Comparison of ENCODE assay signal across 20 cellular contexts in genomic region chr2:75458201-75458600, GRCh38.
A peak's percentile ranks its signal among the peaks of the same experiment; 100 is the strongest.
DNase-seq lines count a peak whose midpoint lies in the region; ATAC-seq, FAIRE-seq and TF ChIP-seq lines count a peak whose summit lies in the region.
"Had no signal": no experiment of that assay in that cellular context is flagged by ENCODE, and none has a peak within 500 bp of the region (broad histone marks: within the 10 kb centered on the region; RNA-seq: fewer than 3 reads in every experiment).

No MANE protein-coding gene starts in this region.

- peak overlapping the region; percentile 12 for H3K27ac Mint-ChIP-seq in type B pancreatic cell
- no peak overlapping the region for H3K27ac Mint-ChIP-seq in stimulated activated naive CD8-positive, alpha-beta T cell treated with anti-CD3 and anti-CD28 coated beads, Interleukin-15, amount 100 ng/mL, for 72 hours
- H3K27ac Mint-ChIP-seq: CD4-positive, alpha-beta T cell; HFFc6 had no signal

- H3K4me1 Mint-ChIP-seq in type B pancreatic cell (ENCODE audit: unreplicated experiment), result peaks cover 15% of the 10 kb centered on the region
- no peaks in the 10 kb centered on the region for H3K4me1 Mint-ChIP-seq in stimulated activated naive CD8-positive, alpha-beta T cell treated with anti-CD3 and anti-CD28 coated beads, Interleukin-15, amount 100 ng/mL, for 72 hours

- ATAC-seq in PC-3, result no peak
- ATAC-seq in stimulated activated naive CD8-positive, alpha-beta T cell treated with anti-CD3 and anti-CD28 coated beads, Interleukin-15, amount 100 ng/mL, for 72 hours, result no peak
- ATAC-seq: A549, HCT116 had no signal

- DNase-seq in DMS53 (lab: John Stamatoyannopoulos, UW) (peak; percentile 22), DMS53 treated with DMSO at 0.1 percent for 48 hours (lab: John Stamatoyannopoulos, UW; ENCODE audit: unreplicated experiment) (no peak), HTR-8/SVneo (ENCODE audit: insufficient read length, low spot score) (no peak), PC-3 (peak; percentile 26), type B pancreatic cell (ENCODE audit: extremely low spot score, unreplicated experiment) (no peak), OCI-M1 (lab: John Stamatoyannopoulos, UW) (no peak)
- DNase-seq in stimulated activated naive CD8-positive, alpha-beta T cell treated with anti-CD3 and anti-CD28 coated beads, Interleukin-15, amount 100 ng/mL, for 72 hours, result no peak
- DNase-seq: AML-193; CD4-positive, alpha-beta T cell; DMS153; GDM1; GOT3; H7; HFFc6 had no signal

- no peaks in the 10 kb centered on the region for H3K36me3 Mint-ChIP-seq in type B pancreatic cell

- H3K4me3 ChIP-seq in PC-3 (ENCODE audit: low read length), result no peak overlapping the region
- H3K4me3 ChIP-seq: A549 had no signal

- H3K4me1 ChIP-seq in PC-3 (ENCODE audit: insufficient read depth, low read length), result peaks cover 10% of the 10 kb centered on the region; the same call in 1 of the 2 replicates
- H3K4me1 ChIP-seq: A549 had no signal

- no peaks in the 10 kb centered on the region for H3K36me3 ChIP-seq in PC-3 (ENCODE audit: low read depth, low read length)

- H3K9ac ChIP-seq in PC-3 (ENCODE audit: low read length), result no peak overlapping the region

- H3K27me3 ChIP-seq in PC-3 (ENCODE audit: low read length), result no peaks in the 10 kb centered on the region

- peaks cover 3% of the 10 kb centered on the region for H3K27me3 Mint-ChIP-seq in type B pancreatic cell
- peaks cover 19% of the 10 kb centered on the region for H3K27me3 Mint-ChIP-seq in stimulated activated naive CD8-positive, alpha-beta T cell treated with anti-CD3 and anti-CD28 coated beads, Interleukin-15, amount 100 ng/mL, for 72 hours

- intact Hi-C loops in PC-3 (cut with micrococcal nuclease), result no loop called here

- no peak overlapping the region for H3K4me2 ChIP-seq in PC-3 (ENCODE audit: low read length)
- H3K4me2 ChIP-seq: A549 had no signal

- TF ChIP-seq CTCF in PC-3 (conservative IDR thresholded peaks at IDR 0.05; ENCODE audit: low read depth, low read length) (no peak), type B pancreatic cell (conservative IDR thresholded peaks at IDR 0.05) (no peak)

- no TSS peak for BruUV-seq in PC-3 (replicated peaks; lab: Mats Ljungman, UMichigan)

- H3K79me2 ChIP-seq in PC-3 (ENCODE audit: low read length), result no peaks in the 10 kb centered on the region

- H4K20me1 ChIP-seq in PC-3 (ENCODE audit: low read length), result no peaks in the 10 kb centered on the region

- no peaks in the 10 kb centered on the region for H3K9me2 ChIP-seq in PC-3 (replicated peaks; ENCODE audit: low read length)

- no peaks in the 10 kb centered on the region for H3K9me3 Mint-ChIP-seq in type B pancreatic cell
- no peaks in the 10 kb centered on the region for H3K9me3 Mint-ChIP-seq in stimulated activated naive CD8-positive, alpha-beta T cell treated with anti-CD3 and anti-CD28 coated beads, Interleukin-15, amount 100 ng/mL, for 72 hours
- H3K9me3 Mint-ChIP-seq: CD4-positive, alpha-beta T cell; HFFc6 had no signal

- H3K4me3 Mint-ChIP-seq in type B pancreatic cell, result peak overlapping the region; percentile 20
- no peak overlapping the region for H3K4me3 Mint-ChIP-seq in stimulated activated naive CD8-positive, alpha-beta T cell treated with anti-CD3 and anti-CD28 coated beads, Interleukin-15, amount 100 ng/mL, for 72 hours
- H3K4me3 Mint-ChIP-seq: CD4-positive, alpha-beta T cell; HFFc6 had no signal

- peak; percentile 4 for FAIRE-seq in HTR-8/SVneo (lab: Jason Lieb, UNC)
- FAIRE-seq: A549, GM12892, GM18507 had no signal

- no peak overlapping the region for H2AFZ ChIP-seq in PC-3 (ENCODE audit: low read length)

- CTCF ChIA-PET in PC-3 (lab: Charles Lee), result no interaction called here

- no peaks in the 10 kb centered on the region for H3K9me3 ChIP-seq in PC-3 (ENCODE audit: low read length)
- H3K9me3 ChIP-seq: A549 had no signal

- POLR2A ChIA-PET in PC-3 (lab: Charles Lee; ENCODE audit: unreplicated experiment), result no interaction called here

- no peaks in the 10 kb centered on the region for H3F3A ChIP-seq in PC-3 (ENCODE audit: low read length, unreplicated experiment)

- H3K27ac ChIP-seq in PC-3 (ENCODE audit: low read length), result no peak overlapping the region
- H3K27ac ChIP-seq: 22Rv1, A549, C4-2B had no signal

Comparison
In these comparisons a context has a peak if more than half of its experiments do, and no peak if none do; other contexts are left out.
1. DNase-seq: peak in DMS53 (single experiment) and PC-3 (single experiment); none in DMS53 treated with DMSO at 0.1 percent for 48 hours (single experiment), HTR-8/SVneo (single experiment), type B pancreatic cell (single experiment), stimulated activated naive CD8-positive, alpha-beta T cell treated with anti-CD3 and anti-CD28 coated beads, Interleukin-15, amount 100 ng/mL, for 72 hours (0 of 2) and OCI-M1 (single experiment).